Comparison of ENCODE assay signal across 9 cellular contexts in the genomic region with DNA sequence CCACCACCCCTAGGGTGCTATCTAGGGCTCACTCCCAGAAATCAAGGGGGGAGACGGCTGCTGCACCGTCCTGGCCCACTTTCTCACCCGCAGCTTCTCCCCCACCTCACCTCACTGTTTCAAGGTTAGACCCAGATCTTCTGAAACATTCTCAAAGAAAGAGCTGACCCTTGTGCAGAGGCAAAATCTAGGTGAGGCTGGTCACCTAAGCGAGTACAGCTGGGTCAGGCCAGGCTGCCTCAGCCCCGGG. TPM values are rescaled to one million over a fixed set of nuclear protein-coding genes. Genes with fewer than 3 reads are reported as not detected.
DNase-seq lines count a peak whose midpoint lies in the region; ATAC-seq, FAIRE-seq and TF ChIP-seq lines count a peak whose summit lies in the region.
"Had no signal": no experiment of that assay in that cellular context is flagged by ENCODE, and none has a peak within 500 bp of the region (broad histone marks: within the 10 kb centered on the region; RNA-seq: fewer than 3 reads in every experiment).

No MANE protein-coding gene starts in this region.

- peaks cover 5% of the 10 kb centered on the region for H3K79me2 ChIP-seq in astrocyte (ENCODE audit: insufficient read depth, low read length)

- no peaks in the 10 kb centered on the region for H3K9me3 ChIP-seq in cardiac muscle cell (ENCODE audit: low read depth)
- H3K9me3 ChIP-seq in astrocyte (ENCODE audit: insufficient read depth, low read depth, low read length): no peaks in the 10 kb centered on the region
- H3K9me3 ChIP-seq in upper lobe of right lung: no peaks in the 10 kb centered on the region
- H3K9me3 ChIP-seq in aorta (ENCODE audit: control insufficient read depth, low read length): no peaks in the 10 kb centered on the region

- H2AFZ ChIP-seq in astrocyte (ENCODE audit: low read depth, low read length): peak overlapping the region; percentile 52

- TF ChIP-seq CTCF in cardiac muscle cell (IDR thresholded peaks at IDR 0.05; ENCODE audit: low read depth, low read length) (no peak), astrocyte (IDR thresholded peaks at IDR 0.05; ENCODE audit: insufficient read depth, low read depth, low read length) (no peak), upper lobe of right lung (IDR thresholded peaks at IDR 0.05) (no peak)

- H3K27ac Mint-ChIP-seq in astrocyte (ENCODE audit: unreplicated experiment) (peak overlapping the region; percentile 85), memory B cell (peak overlapping the region; percentile 91)

- H3K36me3 ChIP-seq in cardiac muscle cell: no peaks in the 10 kb centered on the region
- no peaks in the 10 kb centered on the region for H3K36me3 ChIP-seq in astrocyte (ENCODE audit: insufficient read depth, low read length)
- peaks cover 14% of the 10 kb centered on the region for H3K36me3 ChIP-seq in upper lobe of right lung
- no peaks in the 10 kb centered on the region for H3K36me3 ChIP-seq in aorta (ENCODE audit: control insufficient read depth in 1 of 2, insufficient read depth in 2 of 2, low read length in 1 of 2)

- H3K9ac ChIP-seq in astrocyte (ENCODE audit: low read length): peak overlapping the region; percentile 87

- DNase-seq in cardiac muscle cell (ENCODE audit: low read depth in 1 of 2, low spot score in 1 of 2) (no peak), Right ventricle myocardium inferior (ENCODE audit: missing footprints) (no peak), astrocyte (ENCODE audit: low read depth) (no peak), memory B cell (ENCODE audit: low spot score in 2 of 2) (no peak), upper lobe of right lung (no peak), germinal center (ENCODE audit: low spot score) (no peak), aorta (no peak)
- DNase-seq in central memory CD4-positive, alpha-beta T cell: no peak

- H3K4me3 Mint-ChIP-seq in astrocyte (ENCODE audit: unreplicated experiment) (peak overlapping the region; percentile 81), memory B cell (peak overlapping the region; percentile 65)

- H3K27me3 Mint-ChIP-seq in astrocyte (ENCODE audit: low read depth, unreplicated experiment): peaks cover 3% of the 10 kb centered on the region
- H3K27me3 Mint-ChIP-seq in memory B cell: no peaks in the 10 kb centered on the region

- H3K4me3 ChIP-seq in cardiac muscle cell: peak overlapping the region; percentile 44
- peak overlapping the region; percentile 60 for H3K4me3 ChIP-seq in astrocyte (ENCODE audit: insufficient read depth, low read depth, low read length)
- H3K4me3 ChIP-seq in upper lobe of right lung: peak overlapping the region; percentile 51
- no peak overlapping the region for H3K4me3 ChIP-seq in aorta (ENCODE audit: low read length in 2 of 2)

- no peaks in the 10 kb centered on the region for H3K4me1 ChIP-seq in cardiac muscle cell (ENCODE audit: low read depth)
- H3K4me1 ChIP-seq in astrocyte (ENCODE audit: insufficient read depth, low read length): peaks cover 11% of the 10 kb centered on the region
- peaks cover 11% of the 10 kb centered on the region for H3K4me1 ChIP-seq in upper lobe of right lung
- no peaks in the 10 kb centered on the region for H3K4me1 ChIP-seq in aorta (ENCODE audit: control insufficient read depth in 1 of 2, insufficient read depth in 2 of 2, low read length in 2 of 2)

- FAIRE-seq in astrocyte (lab: Jason Lieb, UNC): no peak
- FAIRE-seq: G401.6 had no signal

- peaks cover 5% of the 10 kb centered on the region for H3K36me3 Mint-ChIP-seq in astrocyte (ENCODE audit: low read depth, unreplicated experiment)
- H3K36me3 Mint-ChIP-seq in memory B cell: peaks cover 7% of the 10 kb centered on the region

- peak overlapping the region; percentile 92 for H3K4me2 ChIP-seq in astrocyte (ENCODE audit: low read length)

- H3K27ac ChIP-seq in cardiac muscle cell (no peak overlapping the region), astrocyte (ENCODE audit: low read depth, low read length) (peak overlapping the region; percentile 61), upper lobe of right lung (peak overlapping the region; percentile 70), aorta (ENCODE audit: low read depth in 1 of 2, low read length in 2 of 2) (peak overlapping the region in 1 of 2 donors; percentile 4)

- ATAC-seq in Right ventricle myocardium inferior (no peak), memory B cell (ENCODE audit: low read depth) (no peak), upper lobe of right lung (no peak), aorta (ENCODE audit: low FRiP score) (no peak)

- H3K27me3 ChIP-seq in cardiac muscle cell: peaks cover 3% of the 10 kb centered on the region
- H3K27me3 ChIP-seq in astrocyte (ENCODE audit: insufficient read depth, low read length): no peaks in the 10 kb centered on the region
- no peaks in the 10 kb centered on the region for H3K27me3 ChIP-seq in upper lobe of right lung
- H3K27me3 ChIP-seq in aorta (ENCODE audit: control insufficient read depth in 1 of 2, insufficient read depth in 2 of 2, low read length in 1 of 2): no peaks in the 10 kb centered on the region

- H4K20me1 ChIP-seq in astrocyte (ENCODE audit: insufficient read depth, low read length): peaks cover 22% of the 10 kb centered on the region

- H3K4me1 Mint-ChIP-seq in astrocyte (ENCODE audit: low read depth, unreplicated experiment) (peaks cover 2% of the 10 kb centered on the region), memory B cell (peaks cover 15% of the 10 kb centered on the region)

- 34 to 35% methylated on average over 5 of the region's 5 CpGs for WGBS in aorta, 2 donors

- H3K9me3 Mint-ChIP-seq in astrocyte (ENCODE audit: unreplicated experiment) (no peaks in the 10 kb centered on the region), memory B cell (no peaks in the 10 kb centered on the region)

- intact Hi-C loops in Right ventricle myocardium inferior (cut with DNase I): no loop called here
- intact Hi-C loops in upper lobe of right lung (cut with DNase I): no loop called here
- intact Hi-C loops in aorta (cut with DNase I): no loop called here

RNA-seq across cellular contexts. Expression of gene GNPTG, which starts 27.0 kb away (rescaled TPM):
- total RNA-seq in cardiac muscle cell (60.3 and 62.7 TPM in 2 replicates), Right ventricle myocardium inferior (35.0 TPM), astrocyte (45.5 and 60.5 TPM in 2 replicates), upper lobe of right lung (82.9 TPM), aorta (10 to 100 TPM; 45.3 to 55.1 TPM)
- polyA plus RNA-seq in cardiac muscle cell (42.5 and 57.0 TPM in 2 replicates), aorta (10 to 100 TPM; 33.7 to 74.1 TPM)

RNA-seq across cellular contexts. Expression of gene TSR3, which starts 27.1 kb away (rescaled TPM):
- total RNA-seq in cardiac muscle cell: 119 and 125 TPM in 2 replicates
- polyA plus RNA-seq in cardiac muscle cell: 157 and 173 TPM in 2 replicates
- total RNA-seq in Right ventricle myocardium inferior: 54.6 TPM
- 60.1 and 63.3 TPM in 2 replicates for total RNA-seq in astrocyte
- total RNA-seq in upper lobe of right lung: 43.8 TPM
- total RNA-seq in aorta: 10 to 100 TPM; 32.1 to 37.5 TPM
- 10 to 100 TPM; 68.4 to 88.0 TPM for polyA plus RNA-seq in aorta

RNA-seq across cellular contexts. Expression of gene UNKL, which starts 35.8 kb away (rescaled TPM):
- total RNA-seq in cardiac muscle cell (19.5 and 35.7 TPM in 2 replicates), Right ventricle myocardium inferior (11.3 TPM), astrocyte (10.7 and 11.1 TPM in 2 replicates), upper lobe of right lung (19.9 TPM), aorta (10 to 100 TPM; 21.2 to 34.6 TPM)
- polyA plus RNA-seq in cardiac muscle cell (16.5 and 20.5 TPM in 2 replicates), aorta (10 to 100 TPM in 1 of 2 donors, 1 to 10 TPM in 1; 8.8 to 23.9 TPM)

RNA-seq across cellular contexts. Expression of gene UQCC4, which starts 41.8 kb away (rescaled TPM):
- total RNA-seq in cardiac muscle cell (14.3 and 18.6 TPM in 2 replicates), Right ventricle myocardium inferior (11.3 TPM), astrocyte (12.7 and 13.5 TPM in 2 replicates), upper lobe of right lung (9.1 TPM), aorta (1 to 10 TPM; 5.7 to 8.3 TPM)
- polyA plus RNA-seq in cardiac muscle cell (24.6 and 36.2 TPM in 2 replicates), aorta (10 to 100 TPM; 13.3 to 20.0 TPM)

RNA-seq across cellular contexts. Expression of gene BAIAP3, which starts 45.3 kb away (rescaled TPM):
- total RNA-seq in cardiac muscle cell (7.4 and 8.1 TPM in 2 replicates), Right ventricle myocardium inferior (1.9 TPM), astrocyte (1.4 and 2.6 TPM in 2 replicates), upper lobe of right lung (3.0 TPM), aorta (1 to 10 TPM; 1.2 to 3.1 TPM)
- polyA plus RNA-seq in cardiac muscle cell (2.7 and 7.7 TPM in 2 replicates), aorta (1 to 10 TPM; 1.1 to 2.6 TPM)

Comparison
In these comparisons a context has a peak if more than half of its experiments do, and no peak if none do; other contexts are left out.
1. H3K4me3 ChIP-seq: peak in cardiac muscle cell (single experiment), astrocyte (single experiment) and upper lobe of right lung (single experiment); none in aorta (0 of 2).